In genomic region chr4:84324303-84324702, GRCh38 we compare ENCODE assay signal across 15 cellular contexts.
"Had no signal": no experiment of that assay in that cellular context is flagged by ENCODE, and none has a peak within 500 bp of the region (broad histone marks: within the 10 kb centered on the region; RNA-seq: fewer than 3 reads in every experiment).

No MANE protein-coding gene starts in this region.

- H3K36me3 ChIP-seq: spleen, thyroid gland had no signal

- H3K27me3 Mint-ChIP-seq: activated CD4-positive, alpha-beta T cell treated with anti-CD3 and anti-CD28 coated beads, Interleukin-2, amount 10 ng/mL, durations not matched to agents 7 days and 5 days; effector memory CD8-positive, alpha-beta T cell; natural killer cell treated with Interleukin-12 subunit alpha and Interleukin-12 subunit beta and Interleukin-15 and Interleukin-18, amount 100 ng/mL, for 72 hours; stimulated activated naive B cell treated with anti-CD40 and anti-IgM and Interleukin-4, amounts not matched to agents 10 μg/mL and 1 μg/mL and 100 μg/mL, for 72 hours had no signal

- H3K27ac Mint-ChIP-seq: activated CD4-positive, alpha-beta T cell treated with anti-CD3 and anti-CD28 coated beads, Interleukin-2, amount 10 ng/mL, durations not matched to agents 7 days and 5 days; activated naive CD4-positive, alpha-beta T cell treated with anti-CD3 and anti-CD28 coated beads for 36 hours; effector memory CD8-positive, alpha-beta T cell; natural killer cell treated with Interleukin-12 subunit alpha and Interleukin-12 subunit beta and Interleukin-15 and Interleukin-18, amount 100 ng/mL, for 72 hours; stimulated activated naive B cell treated with anti-CD40 and anti-IgM and Interleukin-4, amounts not matched to agents 10 μg/mL and 1 μg/mL and 100 μg/mL, for 72 hours had no signal

- H3K4me1 ChIP-seq: body of pancreas, spleen had no signal

- H3K4me3 Mint-ChIP-seq: activated CD4-positive, alpha-beta T cell treated with anti-CD3 and anti-CD28 coated beads, Interleukin-2, amount 10 ng/mL, durations not matched to agents 7 days and 5 days; activated naive CD4-positive, alpha-beta T cell treated with anti-CD3 and anti-CD28 coated beads for 36 hours; activated T-cell treated with anti-CD3 and anti-CD28 coated beads, Interleukin-2, amount 50 U/mL, for 4 hours; effector memory CD8-positive, alpha-beta T cell; natural killer cell treated with Interleukin-12 subunit alpha and Interleukin-12 subunit beta and Interleukin-15 and Interleukin-18, amount 100 ng/mL, for 72 hours; stimulated activated naive B cell treated with anti-CD40 and anti-IgM and Interleukin-4, amounts not matched to agents 10 μg/mL and 1 μg/mL and 100 μg/mL, for 72 hours had no signal

- H3K36me3 Mint-ChIP-seq: natural killer cell treated with Interleukin-12 subunit alpha and Interleukin-12 subunit beta and Interleukin-15 and Interleukin-18, amount 100 ng/mL, for 72 hours; stimulated activated naive B cell treated with anti-CD40 and anti-IgM and Interleukin-4, amounts not matched to agents 10 μg/mL and 1 μg/mL and 100 μg/mL, for 72 hours had no signal

- H3K4me1 Mint-ChIP-seq: activated CD4-positive, alpha-beta T cell treated with anti-CD3 and anti-CD28 coated beads, Interleukin-2, amount 10 ng/mL, durations not matched to agents 7 days and 5 days; stimulated activated naive B cell treated with anti-CD40 and anti-IgM and Interleukin-4, amounts not matched to agents 10 μg/mL and 1 μg/mL and 100 μg/mL, for 72 hours had no signal

- H3K9me3 Mint-ChIP-seq: activated CD4-positive, alpha-beta T cell treated with anti-CD3 and anti-CD28 coated beads, Interleukin-2, amount 10 ng/mL, durations not matched to agents 7 days and 5 days; activated T-cell treated with anti-CD3 and anti-CD28 coated beads, Interleukin-2, amount 50 U/mL, for 4 hours had no signal

- H3K4me3 ChIP-seq: body of pancreas, lung, spleen, thyroid gland had no signal

- DNase-seq: activated CD4-positive, alpha-beta T cell treated with anti-CD3 and anti-CD28 coated beads, Interleukin-2, amount 10 ng/mL, durations not matched to agents 7 days and 5 days; activated CD8-positive, alpha-beta memory T cell treated with anti-CD3 and anti-CD28 coated beads, Interleukin-2, amount 50 U/mL, for 4 hours; activated naive CD4-positive, alpha-beta T cell treated with anti-CD3 and anti-CD28 coated beads for 36 hours; activated T-cell treated with anti-CD3 and anti-CD28 coated beads, Interleukin-2, amount 50 U/mL, for 4 hours; body of pancreas; effector memory CD8-positive, alpha-beta T cell; kidney; occipital lobe; spleen; stimulated activated naive B cell treated with anti-CD40 and anti-IgM and Interleukin-4, amounts not matched to agents 10 μg/mL and 1 μg/mL and 100 μg/mL, for 72 hours; T-helper 9 cell; thyroid gland had no signal

- H3K9me3 ChIP-seq: body of pancreas, thyroid gland had no signal

- H3K27me3 ChIP-seq: body of pancreas, thyroid gland had no signal

- ATAC-seq: activated T-cell treated with anti-CD3 and anti-CD28 coated beads, Interleukin-2, amount 50 U/mL, for 4 hours; body of pancreas; effector memory CD8-positive, alpha-beta T cell; left lobe of liver; natural killer cell treated with Interleukin-12 subunit alpha and Interleukin-12 subunit beta and Interleukin-15 and Interleukin-18, amount 100 ng/mL, for 72 hours; stimulated activated naive B cell treated with anti-CD40 and anti-IgM and Interleukin-4, amounts not matched to agents 10 μg/mL and 1 μg/mL and 100 μg/mL, for 72 hours had no signal

- H3K27ac ChIP-seq: body of pancreas, spleen, thyroid gland had no signal
